13 cellular contexts compared by ENCODE assay signal in genomic region chr15:65936317-65936716, GRCh38.
A peak's percentile ranks its signal among the peaks of the same experiment; 100 is the strongest.
DNase-seq lines count a peak whose midpoint lies in the region; TF ChIP-seq lines count a peak whose summit lies in the region.
"Had no signal": no experiment of that assay in that cellular context is flagged by ENCODE, and none has a peak within 500 bp of the region (broad histone marks: within the 10 kb centered on the region; RNA-seq: fewer than 3 reads in every experiment).

No MANE protein-coding gene starts in this region.

- DNase-seq in NCI-H345 (lab: John Stamatoyannopoulos, UW) = peak; percentile 23
- DNase-seq in NCI-H345 treated with DMSO at 0.1 percent for 48 hours (lab: John Stamatoyannopoulos, UW; ENCODE audit: unreplicated experiment) = no peak
- peak; percentile 42 for DNase-seq in NCI-H146 (lab: John Stamatoyannopoulos, UW)
- no peak for DNase-seq in AG20443 (ENCODE audit: low spot score)
- no peak for DNase-seq in GM10266 (ENCODE audit: extremely low spot score)
- DNase-seq in activated CD8-positive, alpha-beta memory T cell treated with anti-CD3 and anti-CD28 coated beads, Interleukin-2, amount 50 U/mL, for 4 hours = no peak
- DNase-seq in NCI-H1105 treated with DMSO at 0.1 percent for 48 hours (lab: John Stamatoyannopoulos, UW) = no peak
- DNase-seq: CD8-positive, alpha-beta memory T cell; DMS53; GOT3; H9; IMR-90 had no signal

- H3K27ac ChIP-seq in VCaP = 0 out of 2 replicates have a peak overlapping the region, but pooled peaks have one; percentile 14

- TF ChIP-seq CTCF in VCaP (conservative IDR thresholded peaks at IDR 0.05) = no peak
- TF ChIP-seq CTCF in GM10266 (IDR thresholded peaks at IDR 0.05; ENCODE audit: control insufficient read depth, insufficient read depth, low read depth, missing control alignments) = no peak

Comparison
In these comparisons a context has a peak if more than half of its experiments do, and no peak if none do; other contexts are left out.
1. DNase-seq: peak in NCI-H345 (single experiment) and NCI-H146 (single experiment); none in NCI-H345 treated with DMSO at 0.1 percent for 48 hours (single experiment), AG20443 (single experiment), GM10266 (single experiment), activated CD8-positive, alpha-beta memory T cell treated with anti-CD3 and anti-CD28 coated beads, Interleukin-2, amount 50 U/mL, for 4 hours (single experiment) and NCI-H1105 treated with DMSO at 0.1 percent for 48 hours (single experiment).